Comparison of ENCODE assay signal across 8 cellular contexts in the genomic region with DNA sequence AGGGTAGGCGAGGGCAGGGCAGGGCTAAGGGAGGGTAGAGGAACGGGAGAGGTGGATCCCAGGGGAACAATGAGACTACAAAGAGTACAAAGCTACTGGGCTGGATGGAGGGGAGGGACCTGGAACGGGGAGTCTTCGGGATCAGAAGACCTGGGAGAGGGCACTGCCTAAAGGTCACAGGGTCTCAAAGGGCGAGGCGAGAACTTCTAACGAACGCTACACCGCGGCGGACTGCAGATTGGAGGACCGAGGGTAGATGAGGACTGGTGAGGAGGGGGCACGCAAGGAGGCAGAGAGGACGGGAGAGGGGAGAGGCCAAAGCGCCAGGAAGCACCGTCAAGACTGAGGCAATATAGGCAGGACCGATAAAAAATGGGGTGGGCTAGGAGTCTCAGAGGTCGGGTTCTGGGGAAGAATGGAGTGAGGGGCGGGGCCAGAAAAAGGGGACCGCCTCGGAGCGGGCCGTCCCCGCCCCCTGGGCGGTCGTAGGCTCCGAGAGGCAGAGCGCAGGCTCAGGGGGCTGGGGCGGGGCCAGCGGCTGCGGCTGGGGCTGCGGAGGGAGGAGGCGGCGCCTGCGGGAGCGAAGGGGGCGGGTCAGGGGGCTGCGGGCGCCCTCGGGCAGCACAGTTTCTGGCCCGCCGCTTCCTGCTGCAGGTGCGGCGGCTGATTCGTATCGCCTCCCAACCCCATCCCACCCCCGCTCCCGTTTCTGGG. TPM values are rescaled to one million over a fixed set of nuclear protein-coding genes. Genes with fewer than 3 reads are reported as not detected.
A peak's percentile ranks its signal among the peaks of the same experiment; 100 is the strongest.
DNase-seq lines count a peak whose midpoint lies in the region; ATAC-seq, FAIRE-seq and TF ChIP-seq lines count a peak whose summit lies in the region.

No MANE protein-coding gene starts in this region.

- 1% methylated on average over 24 of the region's 48 CpGs; no CpG with 5 or more reads in 1 of the 2 experiments for WGBS in H1 (ENCODE audit: extremely low coverage in 1 of 2, insufficient coverage in 1 of 2, insufficient read length in 1 of 2, insufficient replicate concordance in 2 of 2, low coverage in 1 of 2, low lambda C conversion rate in 2 of 2, missing lambda C conversion rate in 1 of 2), 2 experiments

- H3K79me1 ChIP-seq in H1 (ENCODE audit: low read depth, low read length) = no peaks in the 10 kb centered on the region; the same call in 1 of the 2 replicates

- no peak overlapping the region for H2BK120ac ChIP-seq in H1 (replicated peaks; ENCODE audit: low read depth, low read length)

- CTCF ChIA-PET in activated CD4-positive, alpha-beta memory T cell treated with anti-CD3 and anti-CD28 coated beads, Interleukin-2, amount 10 ng/mL, durations not matched to agents 7 days and 5 days (lab: Charles Lee) = no interaction called here
- CTCF ChIA-PET in H1 (lab: Charles Lee; ENCODE audit: partially characterized antibody) = interaction anchor here (1.6 kb wide), 1 partner anchor 23 kb away, joined by 3 read pairs; no protein-coding TSS in a partner anchor

- H3K27me3 Mint-ChIP-seq in activated CD4-positive, alpha-beta memory T cell treated with anti-CD3 and anti-CD28 coated beads, Interleukin-2, amount 10 ng/mL, durations not matched to agents 7 days and 5 days = peaks cover 30% of the 10 kb centered on the region

- POLR2A ChIA-PET in activated CD4-positive, alpha-beta memory T cell treated with anti-CD3 and anti-CD28 coated beads, Interleukin-2, amount 10 ng/mL, durations not matched to agents 7 days and 5 days (lab: Charles Lee) = interaction anchor here (3.5 kb wide), 1 partner anchor 27 kb away, joined by 13 read pairs; no protein-coding TSS in a partner anchor
- POLR2A ChIA-PET in H1 (lab: Charles Lee; ENCODE audit: partially characterized antibody) = interaction anchor here (1.0 to 4.3 kb wide), 3 partner anchors 9 to 17 kb away, joined by 4 to 29 read pairs (median 4); no protein-coding TSS in a partner anchor

- H3K4ac ChIP-seq in H1 (replicated peaks; ENCODE audit: insufficient read length, low read depth, low read length) = no peak overlapping the region

- H3K14ac ChIP-seq in H1 (ENCODE audit: insufficient read length) = no peak overlapping the region

- H4K8ac ChIP-seq in H1 (ENCODE audit: extremely low read depth, insufficient read depth, low read length) = peak overlapping the region; percentile 94

- no peak for TF ChIP-seq RAD21 in H1 (IDR thresholded peaks at IDR 0.05 in 1 of 2, conservative IDR thresholded peaks at IDR 0.05 in 1 of 2; ENCODE audit: low read depth in 2 of 2, low read length in 2 of 2)

- no peak overlapping the region for H2AFZ ChIP-seq in H1 (ENCODE audit: low read length)

- peak overlapping the region; percentile 87 for H3K4me3 Mint-ChIP-seq in activated CD4-positive, alpha-beta memory T cell treated with anti-CD3 and anti-CD28 coated beads, Interleukin-2, amount 10 ng/mL, durations not matched to agents 7 days and 5 days

- peaks cover 2 to 28% (median 14%) of the 10 kb centered on the region in 4 experiments for H3K4me1 ChIP-seq in H1 (replicated peaks in 1 of 4; ENCODE audit: control insufficient read depth in 3 of 4, insufficient read depth in 4 of 4, low read length in 3 of 4)
- H3K4me1 ChIP-seq in muscle layer of colon (ENCODE audit: insufficient read depth, low read length) = peaks cover 12% of the 10 kb centered on the region

- no peak overlapping the region for H2AK5ac ChIP-seq in H1 (ENCODE audit: low read depth, low read length)

- H3K27ac ChIP-seq in H1 (ENCODE audit: low read depth, low read length) (no peak overlapping the region), muscle layer of colon (ENCODE audit: low read depth, low read length) (no peak overlapping the region)

- no peak for TF ChIP-seq CTCF in H1 (IDR thresholded peaks at IDR 0.05; ENCODE audit: control extremely low read depth in 1 of 3, insufficient read depth in 1 of 3, low read depth in 1 of 3, low read length in 3 of 3)

- H3K18ac ChIP-seq in H1 (ENCODE audit: extremely low read depth, low read length) = peak overlapping the region; percentile 89; the same call in 1 of the 2 replicates

- H3K27me3 ChIP-seq in H1 (replicated peaks in 1 of 4; ENCODE audit: control insufficient read depth in 3 of 4, extremely low read depth in 1 of 4, insufficient read depth in 3 of 4, low read length in 3 of 4) (peaks cover 5 to 15% (median 12%) of the 10 kb centered on the region in 4 experiments; a peak in 6 of 7 replicates), muscle layer of colon (ENCODE audit: control insufficient read depth in 1 of 2, insufficient read depth in 2 of 2, low read length in 2 of 2) (peaks cover 53 to 83% of the 10 kb centered on the region in 2 donors)

- peaks cover 10% of the 10 kb centered on the region in 2 experiments for H4K20me1 ChIP-seq in H1 (replicated peaks in 1 of 2; ENCODE audit: control insufficient read depth in 1 of 2, insufficient read depth in 2 of 2, low read length in 2 of 2)

- DNase-seq in DMS53 (lab: John Stamatoyannopoulos, UW) (peak; percentile 93), NCI-H345 treated with DMSO at 0.1 percent for 48 hours (lab: John Stamatoyannopoulos, UW; ENCODE audit: unreplicated experiment) (peak; percentile 81), H1 (ENCODE audit: low read depth in 1 of 2, low spot score in 2 of 2) (peak; percentile 70 to 95)
- peak; percentile 93 for DNase-seq in activated CD4-positive, alpha-beta memory T cell treated with anti-CD3 and anti-CD28 coated beads, Interleukin-2, amount 10 ng/mL, durations not matched to agents 7 days and 5 days
- DNase-seq in stimulated activated CD8-positive, alpha-beta memory T cell treated with anti-CD3 and anti-CD28 coated beads, Interleukin-2, amount 100 ng/mL, for 48 hours (ENCODE audit: low read depth in 2 of 2) = peak; percentile 74 to 87

- peaks cover 3 to 10% of the 10 kb centered on the region in 2 experiments; a peak in 2 of 4 replicates for H3K79me2 ChIP-seq in H1 (ENCODE audit: control insufficient read depth in 1 of 2, insufficient read depth in 2 of 2, low read length in 2 of 2)

- TF ChIP-seq POLR2A in H1 (IDR thresholded peaks at IDR 0.05; ENCODE audit: control extremely low read depth in 1 of 2, low read depth in 2 of 2, low read length in 2 of 2) = peak in 1 of 2 experiments; percentile 46

- no peak overlapping the region for H2BK20ac ChIP-seq in H1 (ENCODE audit: low read length)

- H4K5ac ChIP-seq in H1 (ENCODE audit: insufficient read length, low read depth, low read length) = peak overlapping the region; percentile 95

- peak overlapping the region; percentile 88 for H2BK5ac ChIP-seq in H1 (ENCODE audit: low read depth, low read length)

- no peak overlapping the region for H3K56ac ChIP-seq in H1 (replicated peaks; ENCODE audit: insufficient read length, low read depth, low read length)

- no peak for FAIRE-seq in H1 (lab: Jason Lieb, UNC)

- no peak overlapping the region for H3K23ac ChIP-seq in H1 (ENCODE audit: insufficient read length)

- peak overlapping the region in 3 of 4 experiments; percentile 36 to 73 (median 56); a peak in 6 of 7 replicates for H3K9ac ChIP-seq in H1 (replicated peaks in 1 of 4; ENCODE audit: extremely low read depth in 1 of 4, low read depth in 3 of 4, low read length in 3 of 4)
- H3K9ac ChIP-seq in muscle layer of colon (ENCODE audit: low read length) = no peak overlapping the region

- H3K23me2 ChIP-seq in H1 (ENCODE audit: low read depth, low read length) = peaks cover 42% of the 10 kb centered on the region

- peak overlapping the region; percentile 72 for H4K91ac ChIP-seq in H1 (replicated peaks; ENCODE audit: insufficient read length, low read length)

- no peaks in the 10 kb centered on the region for H3K9me3 ChIP-seq in H1 (ENCODE audit: insufficient read depth in 2 of 2, low read depth in 1 of 2, low read length in 1 of 2)
- H3K9me3 ChIP-seq in muscle layer of colon (ENCODE audit: low read length) = no peaks in the 10 kb centered on the region

- H3K27ac Mint-ChIP-seq in activated CD4-positive, alpha-beta memory T cell treated with anti-CD3 and anti-CD28 coated beads, Interleukin-2, amount 10 ng/mL, durations not matched to agents 7 days and 5 days = peak overlapping the region; percentile 95

- H3K4me3 ChIP-seq in H1 (ENCODE audit: extremely low read depth in 1 of 4, insufficient read depth in 2 of 4, low read depth in 3 of 4, low read length in 4 of 4) (peak overlapping the region; percentile 74 to 96 (median 84)), muscle layer of colon (ENCODE audit: low read depth in 1 of 2, low read length in 2 of 2) (peak overlapping the region; percentile 27 to 38)

- H3K4me2 ChIP-seq in H1 (ENCODE audit: insufficient read depth in 1 of 2, low read depth in 2 of 2, low read length in 2 of 2) = peak overlapping the region; percentile 75 to 99

- TF ChIP-seq EP300 in H1 (IDR thresholded peaks at IDR 0.05; ENCODE audit: borderline replicate concordance in 1 of 2, low read depth in 2 of 2, low read length in 2 of 2) = no peak

- H3K4me1 Mint-ChIP-seq in activated CD4-positive, alpha-beta memory T cell treated with anti-CD3 and anti-CD28 coated beads, Interleukin-2, amount 10 ng/mL, durations not matched to agents 7 days and 5 days = peaks cover 77% of the 10 kb centered on the region

- ATAC-seq in HG02870 (IDR thresholded peaks at IDR 0.05; ENCODE audit: unreplicated experiment) (peak; percentile 27), HG03469 (IDR thresholded peaks at IDR 0.05; ENCODE audit: unreplicated experiment) (no peak)

- H2BK15ac ChIP-seq in H1 (ENCODE audit: low read length) = no peak overlapping the region

- peaks cover 2% of the 10 kb centered on the region for H3K9me3 Mint-ChIP-seq in activated CD4-positive, alpha-beta memory T cell treated with anti-CD3 and anti-CD28 coated beads, Interleukin-2, amount 10 ng/mL, durations not matched to agents 7 days and 5 days

- H3K36me3 ChIP-seq in H1 (ENCODE audit: control insufficient read depth in 2 of 4, insufficient read depth in 4 of 4, low read length in 3 of 4) (no peaks in the 10 kb centered on the region), muscle layer of colon (ENCODE audit: insufficient read depth, low read length) (no peaks in the 10 kb centered on the region)

- H2BK12ac ChIP-seq in H1 (ENCODE audit: low read depth, low read length) = no peak overlapping the region

- peaks cover 31% of the 10 kb centered on the region for H3K36me3 Mint-ChIP-seq in activated CD4-positive, alpha-beta memory T cell treated with anti-CD3 and anti-CD28 coated beads, Interleukin-2, amount 10 ng/mL, durations not matched to agents 7 days and 5 days (ENCODE audit: low read depth)

RNA-seq across cellular contexts. Expression of a gene that starts 1.3 kb away (rescaled TPM):
- total RNA-seq in activated CD4-positive, alpha-beta memory T cell treated with anti-CD3 and anti-CD28 coated beads, Interleukin-2, amount 10 ng/mL, durations not matched to agents 7 days and 5 days = 1 to 10 TPM; 4.2 to 4.3 TPM
- total RNA-seq in H1 (2021; fragmentation: NEBNext Ultra II Directional; extraction: Animal tissue kit (Norgen Biotek cat#: 25700)) = 7.2 and 8.5 TPM in 2 replicates
- 3.9 and 6.3 TPM in 2 replicates for polyA plus RNA-seq in H1 (2011; rRNA removed)
- 3.0 TPM for polyA plus RNA-seq in H1 (2011; cell fraction: cytosol; rRNA removed)
- polyA plus RNA-seq in H1 (2011; cell fraction: nucleus; rRNA removed) = 20.7 TPM
- 9.3 to 12.8 TPM (median 11.1 TPM) in 4 replicates for polyA plus RNA-seq in H1 (2012, experiment 1 of 2)
- polyA plus RNA-seq in H1 (2012, experiment 2 of 2) = 5.4 TPM
- 4.5 TPM for polyA plus RNA-seq in H1 (2013, experiment 1 of 2)
- polyA plus RNA-seq in H1 (2013, experiment 2 of 2) = 4.0 TPM
- polyA minus RNA-seq in H1 (2011; rRNA and poly(A)+ RNA removed) = 3.3 and 3.8 TPM in 2 replicates
- 6.0 TPM for polyA minus RNA-seq in H1 (2011; cell fraction: cytosol; rRNA and poly(A)+ RNA removed)
- polyA minus RNA-seq in H1 (2011; cell fraction: nucleus; rRNA and poly(A)+ RNA removed) = 7.3 TPM

RNA-seq across cellular contexts. Expression of a gene that starts 34.9 kb away (rescaled TPM):
- 1 to 10 TPM; 3.2 to 3.9 TPM for total RNA-seq in activated CD4-positive, alpha-beta memory T cell treated with anti-CD3 and anti-CD28 coated beads, Interleukin-2, amount 10 ng/mL, durations not matched to agents 7 days and 5 days
- 0.71 and 1.1 TPM in 2 replicates for total RNA-seq in H1 (2021; fragmentation: NEBNext Ultra II Directional; extraction: Animal tissue kit (Norgen Biotek cat#: 25700))
- 0.73 and 0.93 TPM in 2 replicates for polyA plus RNA-seq in H1 (2011; rRNA removed)
- polyA plus RNA-seq in H1 (2011; cell fraction: cytosol; rRNA removed) = 0.89 TPM
- polyA plus RNA-seq in H1 (2011; cell fraction: nucleus; rRNA removed) = 3.3 TPM
- 0.40 to 1.0 TPM (median 0.84 TPM) in 4 replicates for polyA plus RNA-seq in H1 (2012, experiment 1 of 2)
- polyA plus RNA-seq in H1 (2012, experiment 2 of 2) = 0.72 TPM
- 0.71 TPM for polyA plus RNA-seq in H1 (2013, experiment 1 of 2)
- 0.63 TPM for polyA plus RNA-seq in H1 (2013, experiment 2 of 2)
- polyA minus RNA-seq in H1 (2011; rRNA and poly(A)+ RNA removed) = 0.15 and 0.35 TPM in 2 replicates
- 0.73 TPM for polyA minus RNA-seq in H1 (2011; cell fraction: cytosol; rRNA and poly(A)+ RNA removed)
- polyA minus RNA-seq in H1 (2011; cell fraction: nucleus; rRNA and poly(A)+ RNA removed) = 1.00 TPM

RNA-seq across cellular contexts. Expression of a gene that starts 45.7 kb away (rescaled TPM):
- 10 to 100 TPM; 79.7 to 86.2 TPM for total RNA-seq in activated CD4-positive, alpha-beta memory T cell treated with anti-CD3 and anti-CD28 coated beads, Interleukin-2, amount 10 ng/mL, durations not matched to agents 7 days and 5 days
- 40.3 and 41.4 TPM in 2 replicates for total RNA-seq in H1 (2021; fragmentation: NEBNext Ultra II Directional; extraction: Animal tissue kit (Norgen Biotek cat#: 25700))
- polyA plus RNA-seq in H1 (2011; rRNA removed) = 47.5 and 61.5 TPM in 2 replicates
- 43.0 TPM for polyA plus RNA-seq in H1 (2011; cell fraction: cytosol; rRNA removed)
- 70.3 TPM for polyA plus RNA-seq in H1 (2011; cell fraction: nucleus; rRNA removed)
- 22.3 to 39.2 TPM (median 34.3 TPM) in 4 replicates for polyA plus RNA-seq in H1 (2012, experiment 1 of 2)
- 33.5 TPM for polyA plus RNA-seq in H1 (2012, experiment 2 of 2)
- polyA plus RNA-seq in H1 (2013, experiment 1 of 2) = 19.2 TPM
- 18.0 TPM for polyA plus RNA-seq in H1 (2013, experiment 2 of 2)
- 20.3 and 22.8 TPM in 2 replicates for polyA minus RNA-seq in H1 (2011; rRNA and poly(A)+ RNA removed)
- polyA minus RNA-seq in H1 (2011; cell fraction: cytosol; rRNA and poly(A)+ RNA removed) = 21.5 TPM
- 25.5 TPM for polyA minus RNA-seq in H1 (2011; cell fraction: nucleus; rRNA and poly(A)+ RNA removed)

RNA-seq across cellular contexts. Expression of a gene that starts 53.6 kb away (rescaled TPM):
- 100 to 1,000 TPM; 117 to 119 TPM for total RNA-seq in activated CD4-positive, alpha-beta memory T cell treated with anti-CD3 and anti-CD28 coated beads, Interleukin-2, amount 10 ng/mL, durations not matched to agents 7 days and 5 days
- 141 and 149 TPM in 2 replicates for total RNA-seq in H1 (2021; fragmentation: NEBNext Ultra II Directional; extraction: Animal tissue kit (Norgen Biotek cat#: 25700))
- 142 and 191 TPM in 2 replicates for polyA plus RNA-seq in H1 (2011; rRNA removed)
- 136 TPM for polyA plus RNA-seq in H1 (2011; cell fraction: cytosol; rRNA removed)
- polyA plus RNA-seq in H1 (2011; cell fraction: nucleus; rRNA removed) = 435 TPM
- 86.1 to 170 TPM (median 149 TPM) in 4 replicates for polyA plus RNA-seq in H1 (2012, experiment 1 of 2)
- polyA plus RNA-seq in H1 (2012, experiment 2 of 2) = 109 TPM
- 81.0 TPM for polyA plus RNA-seq in H1 (2013, experiment 1 of 2)
- polyA plus RNA-seq in H1 (2013, experiment 2 of 2) = 72.1 TPM
- 57.8 and 65.0 TPM in 2 replicates for polyA minus RNA-seq in H1 (2011; rRNA and poly(A)+ RNA removed)
- polyA minus RNA-seq in H1 (2011; cell fraction: cytosol; rRNA and poly(A)+ RNA removed) = 137 TPM
- 137 TPM for polyA minus RNA-seq in H1 (2011; cell fraction: nucleus; rRNA and poly(A)+ RNA removed)
